In the genomic region with DNA sequence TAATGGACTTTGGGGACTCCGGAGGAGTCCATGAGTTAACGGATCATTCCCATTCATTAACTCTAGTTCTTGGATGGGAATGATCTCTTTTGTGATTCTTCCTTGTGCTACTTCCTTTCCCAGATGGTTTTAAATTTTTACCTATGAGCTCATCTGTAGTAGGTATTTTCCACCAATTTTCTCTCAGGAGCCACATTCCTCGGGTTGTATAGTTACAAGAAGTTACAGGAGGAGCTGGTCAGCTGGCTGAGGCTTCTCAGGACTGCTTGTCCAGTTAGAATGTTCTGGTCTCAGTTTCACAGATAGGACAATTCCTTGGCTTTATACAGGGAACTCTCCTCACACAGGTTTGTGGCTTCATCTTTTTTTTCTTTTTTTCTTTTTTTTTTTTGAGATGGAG, we compare ENCODE assay signal across 21 cellular contexts.
"Had no signal": no experiment of that assay in that cellular context is flagged by ENCODE, and none has a peak within 500 bp of the region (broad histone marks: within the 10 kb centered on the region; RNA-seq: fewer than 3 reads in every experiment).

No MANE protein-coding gene starts in this region.

- H3K9me3 ChIP-seq: left ventricle myocardium inferior, tibial nerve had no signal

- ATAC-seq: activated CD8-positive, alpha-beta T cell treated with anti-CD3 and anti-CD28 coated beads, Interleukin-2, amount 10 ng/mL, durations not matched to agents 7 days and 5 days; activated T-cell treated with anti-CD3 and anti-CD28 coated beads, Interleukin-2, amount 50 U/mL, for 72 hours; natural killer cell treated with Interleukin-12 subunit alpha and Interleukin-12 subunit beta and Interleukin-15 and Interleukin-18, amount 100 ng/mL, for 72 hours; stimulated activated naive B cell treated with anti-CD40 and anti-IgM and Interleukin-4, amounts not matched to agents 10 μg/mL and 1 μg/mL and 100 μg/mL, for 72 hours had no signal

- H3K4me3 ChIP-seq: left ventricle myocardium inferior, tibial nerve had no signal

- FAIRE-seq: endothelial cell of umbilical vein, islet of Langerhans had no signal

- H3K4me3 Mint-ChIP-seq: activated B cell treated with CpG ODN at 0.5 μM for 24 hours; activated CD8-positive, alpha-beta T cell treated with anti-CD3 and anti-CD28 coated beads, Interleukin-2, amount 10 ng/mL, durations not matched to agents 7 days and 5 days; activated naive CD8-positive, alpha-beta T cell; activated T-cell treated with anti-CD3 and anti-CD28 coated beads, Interleukin-2, amount 50 U/mL, for 72 hours; brain; natural killer cell treated with Interleukin-12 subunit alpha and Interleukin-12 subunit beta and Interleukin-15 and Interleukin-18, amount 100 ng/mL, for 72 hours; stimulated activated naive B cell treated with anti-CD40 and anti-IgM and Interleukin-4, amounts not matched to agents 10 μg/mL and 1 μg/mL and 100 μg/mL, for 72 hours had no signal

- H3K36me3 ChIP-seq: left ventricle myocardium inferior, tibial nerve had no signal

- H3K27me3 Mint-ChIP-seq: activated naive CD8-positive, alpha-beta T cell; brain; natural killer cell treated with Interleukin-12 subunit alpha and Interleukin-12 subunit beta and Interleukin-15 and Interleukin-18, amount 100 ng/mL, for 72 hours had no signal

- H3K27ac Mint-ChIP-seq: activated B cell treated with CpG ODN at 0.5 μM for 24 hours; activated CD8-positive, alpha-beta T cell treated with anti-CD3 and anti-CD28 coated beads, Interleukin-2, amount 10 ng/mL, durations not matched to agents 7 days and 5 days; activated naive CD8-positive, alpha-beta T cell; stimulated activated naive B cell treated with anti-CD40 and anti-IgM and Interleukin-4, amounts not matched to agents 10 μg/mL and 1 μg/mL and 100 μg/mL, for 72 hours had no signal

- H3K27ac ChIP-seq: left ventricle myocardium inferior, tibial nerve had no signal

- DNase-seq: activated B cell treated with CpG ODN at 0.5 μM for 24 hours; activated CD4-positive, alpha-beta T cell treated with anti-CD3 and anti-CD28 coated beads for 48 hours; activated CD8-positive, alpha-beta memory T cell treated with anti-CD3 and anti-CD28 coated beads, Interleukin-2, amount 50 U/mL, for 4 hours; activated CD8-positive, alpha-beta T cell treated with anti-CD3 and anti-CD28 coated beads, Interleukin-2, amount 10 ng/mL, durations not matched to agents 7 days and 5 days; activated gamma-delta T cell; activated T-cell treated with anti-CD3 and anti-CD28 coated beads, Interleukin-2, amount 50 U/mL, for 72 hours; amniotic stem cell; effector CD8-positive, alpha-beta T cell; foreskin melanocyte; head of caudate nucleus; left ventricle myocardium inferior; retina; stimulated activated CD4-positive, alpha-beta T cell treated with anti-CD3 and anti-CD28 coated beads, Interleukin-15, amount 100 ng/mL, for 24 hours; stimulated activated CD4-positive, alpha-beta T cell treated with anti-CD3 and anti-CD28 coated beads, Interleukin-4, amount 100 ng/mL, for 1 hour; stimulated activated naive B cell treated with anti-CD40 and anti-IgM and Interleukin-4, amounts not matched to agents 10 μg/mL and 1 μg/mL and 100 μg/mL, for 72 hours had no signal

- H3K27me3 ChIP-seq: tibial nerve had no signal
